In genomic region chr6:21952367-21952766, GRCh38 we compare ENCODE assay signal across 20 cellular contexts.
"Had no signal": no experiment of that assay in that cellular context is flagged by ENCODE, and none has a peak within 500 bp of the region (broad histone marks: within the 10 kb centered on the region; RNA-seq: fewer than 3 reads in every experiment).

No MANE protein-coding gene starts in this region.

- H3K36me3 ChIP-seq: esophagus muscularis mucosa, gastrocnemius medialis, heart right ventricle, neutrophil, right atrium auricular region, suprapubic skin, thyroid gland, upper lobe of right lung had no signal

- ATAC-seq: gastrocnemius medialis; heart right ventricle; stimulated activated effector memory CD8-positive, alpha-beta T cell treated with anti-CD3 and anti-CD28 coated beads, Interleukin-12 subunit alpha, Interleukin-12 subunit beta, amount 100 ng/mL, for 72 hours; stimulated activated naive CD8-positive, alpha-beta T cell treated with anti-CD3 and anti-CD28 coated beads, Interleukin-15, Interleukin-2, amounts not matched to agents 100 U/mL and 50 U/mL, for 24 hours; upper lobe of right lung had no signal

- H3K27ac Mint-ChIP-seq: naive B cell; stimulated activated effector memory CD8-positive, alpha-beta T cell treated with anti-CD3 and anti-CD28 coated beads, Interleukin-12 subunit alpha, Interleukin-12 subunit beta, amount 100 ng/mL, for 72 hours had no signal

- H3K9me3 Mint-ChIP-seq: central memory CD8-positive, alpha-beta T cell had no signal

- H3K4me3 ChIP-seq: dorsolateral prefrontal cortex, esophagus muscularis mucosa, gastrocnemius medialis, heart right ventricle, right atrium auricular region, suprapubic skin, thyroid gland, upper lobe of right lung had no signal

- H3K27me3 Mint-ChIP-seq: central memory CD8-positive, alpha-beta T cell; naive B cell had no signal

- H3K9me3 ChIP-seq: esophagus muscularis mucosa, gastrocnemius medialis, heart right ventricle, neutrophil, right atrium auricular region, suprapubic skin, thyroid gland, upper lobe of right lung had no signal

- H3K4me3 Mint-ChIP-seq: central memory CD8-positive, alpha-beta T cell; naive B cell; stimulated activated effector memory CD8-positive, alpha-beta T cell treated with anti-CD3 and anti-CD28 coated beads, Interleukin-12 subunit alpha, Interleukin-12 subunit beta, amount 100 ng/mL, for 72 hours had no signal

- H3K4me1 Mint-ChIP-seq: central memory CD8-positive, alpha-beta T cell; stimulated activated effector memory CD8-positive, alpha-beta T cell treated with anti-CD3 and anti-CD28 coated beads, Interleukin-12 subunit alpha, Interleukin-12 subunit beta, amount 100 ng/mL, for 72 hours had no signal

- H3K27me3 ChIP-seq: dorsolateral prefrontal cortex, esophagus muscularis mucosa, gastrocnemius medialis, heart right ventricle, neutrophil, right atrium auricular region, suprapubic skin, thyroid gland, upper lobe of right lung had no signal

- H3K36me3 Mint-ChIP-seq: naive B cell; stimulated activated effector memory CD8-positive, alpha-beta T cell treated with anti-CD3 and anti-CD28 coated beads, Interleukin-12 subunit alpha, Interleukin-12 subunit beta, amount 100 ng/mL, for 72 hours had no signal

- DNase-seq: cortex of kidney; dorsolateral prefrontal cortex; effector memory CD4-positive, alpha-beta T cell; gastrocnemius medialis; heart right ventricle; islet precursor cell; naive B cell; posterior cingulate gyrus; stimulated activated CD4-positive, alpha-beta T cell treated with anti-CD3 and anti-CD28 coated beads, Interleukin-4, amount 100 ng/mL, for 1 hour; stimulated activated CD8-positive, alpha-beta memory T cell treated with anti-CD3 and anti-CD28 coated beads, Interleukin-4, amount 100 ng/mL, for 48 hours; stimulated activated naive CD8-positive, alpha-beta T cell treated with anti-CD3 and anti-CD28 coated beads, Interleukin-15, Interleukin-2, amounts not matched to agents 100 U/mL and 50 U/mL, for 24 hours; thyroid gland; upper lobe of right lung had no signal

- H3K27ac ChIP-seq: dorsolateral prefrontal cortex, epithelial cell of prostate, gastrocnemius medialis, neutrophil, right atrium auricular region, suprapubic skin had no signal
